ENCODE assay signal across 1 cellular context in genomic region chr20:44393608-44394519, GRCh38.
A peak's percentile ranks its signal among the peaks of the same experiment; 100 is the strongest.
TF ChIP-seq lines count a peak whose summit lies in the region.

No MANE protein-coding gene starts in this region.

TF ChIP-seq in HepG2, 621 proteins besides CTCF, POLR2A, EP300 and RAD21 (continued from another document and continues in another):
- TF ChIP-seq ZBTB10 (CRISPR knock-in tag; IDR thresholded peaks at IDR 0.05; ENCODE audit: borderline replicate concordance) (no peak), ZNF251 (CRISPR knock-in tag; IDR thresholded peaks at IDR 0.05) (peak; percentile 83; the same call in 1 of the 2 replicates), LBX2 (CRISPR knock-in tag; IDR thresholded peaks at IDR 0.05; ENCODE audit: borderline replicate concordance) (no peak), TP53 (CRISPR knock-in tag; conservative IDR thresholded peaks at IDR 0.05) (no peak), ZNF619 (CRISPR knock-in tag; IDR thresholded peaks at IDR 0.05) (no peak), ZNF143 (CRISPR knock-in tag; IDR thresholded peaks at IDR 0.05) (no peak; the same call in 1 of the 2 replicates), U2AF2 (IDR thresholded peaks at IDR 0.05; ENCODE audit: low read depth, low read length) (no peak), SETDB1 (CRISPR knock-in tag; IDR thresholded peaks at IDR 0.05; ENCODE audit: borderline replicate concordance) (no peak), DMAP1 (CRISPR knock-in tag; IDR thresholded peaks at IDR 0.05) (no peak), ZBTB49 (CRISPR knock-in tag; IDR thresholded peaks at IDR 0.05; ENCODE audit: borderline replicate concordance) (no peak; the same call in 1 of the 2 replicates), ARID3A (IDR thresholded peaks at IDR 0.05; ENCODE audit: low read depth, low read length) (no peak), PAXIP1 (CRISPR knock-in tag; conservative IDR thresholded peaks at IDR 0.05) (no peak), MTERF4 (CRISPR knock-in tag; IDR thresholded peaks at IDR 0.05) (no peak), IKZF5 (CRISPR knock-in tag; IDR thresholded peaks at IDR 0.05) (no peak), TCF12 (IDR thresholded peaks at IDR 0.05) (no peak), TCF12 (CRISPR knock-in tag; IDR thresholded peaks at IDR 0.05) (0 out of 2 replicates have a peak, but pooled peaks have one; percentile 56), KDM1A (CRISPR knock-in tag; IDR thresholded peaks at IDR 0.05) (0 out of 2 replicates have a peak, but pooled peaks have one; percentile 7), CENPBD1 (CRISPR knock-in tag; IDR thresholded peaks at IDR 0.05; ENCODE audit: borderline replicate concordance, low read depth) (no peak), ZNF30 (CRISPR knock-in tag; IDR thresholded peaks at IDR 0.05) (peak; percentile 49; the same call in 1 of the 2 replicates), ZNF121 (CRISPR knock-in tag; IDR thresholded peaks at IDR 0.05) (peak; percentile 99), FOXA1 (IDR thresholded peaks at IDR 0.05) (no peak), FOXA1 (CRISPR knock-in tag; IDR thresholded peaks at IDR 0.05) (no peak), ZNF614 (CRISPR knock-in tag; IDR thresholded peaks at IDR 0.05; ENCODE audit: borderline replicate concordance) (no peak), MED1 (CRISPR knock-in tag; IDR thresholded peaks at IDR 0.05) (no peak), KAT7 (CRISPR knock-in tag; IDR thresholded peaks at IDR 0.05; ENCODE audit: borderline replicate concordance) (peak; percentile 16; the same call in 1 of the 2 replicates), TMF1 (CRISPR knock-in tag; IDR thresholded peaks at IDR 0.05; ENCODE audit: low read depth) (no peak), SRF (IDR thresholded peaks at IDR 0.05; ENCODE audit: low read depth, low read length) (no peak), ZNF546 (CRISPR knock-in tag; conservative IDR thresholded peaks at IDR 0.05) (no peak; the same call in 1 of the 2 replicates), TBX2 (CRISPR knock-in tag; IDR thresholded peaks at IDR 0.05; ENCODE audit: borderline replicate concordance) (no peak), ZFP90 (CRISPR knock-in tag; IDR thresholded peaks at IDR 0.05; ENCODE audit: borderline replicate concordance) (no peak), KDM5A (IDR thresholded peaks at IDR 0.05; ENCODE audit: borderline replicate concordance, low read length) (no peak; the same call in 1 of the 2 replicates), ZNF879 (CRISPR knock-in tag; IDR thresholded peaks at IDR 0.05) (no peak), ZNF451 (CRISPR knock-in tag; IDR thresholded peaks at IDR 0.05) (no peak), SIN3A (IDR thresholded peaks at IDR 0.05; ENCODE audit: borderline replicate concordance, low read depth, low read length) (no peak), BATF2 (CRISPR knock-in tag; IDR thresholded peaks at IDR 0.05) (no peak), HCFC1 (IDR thresholded peaks at IDR 0.05; ENCODE audit: low read depth, low read length) (no peak), TFDP1 (CRISPR knock-in tag; IDR thresholded peaks at IDR 0.05; ENCODE audit: borderline replicate concordance) (0 out of 2 replicates have a peak, but pooled peaks have one; percentile 8), ZBTB4 (CRISPR knock-in tag; IDR thresholded peaks at IDR 0.05; ENCODE audit: borderline replicate concordance) (no peak; the same call in 1 of the 2 replicates), PAX8 (CRISPR knock-in tag; IDR thresholded peaks at IDR 0.05; ENCODE audit: borderline replicate concordance) (peak; percentile 17; the same call in 1 of the 2 replicates), ARID2 (CRISPR knock-in tag; IDR thresholded peaks at IDR 0.05; ENCODE audit: borderline replicate concordance) (no peak), PHB2 (IDR thresholded peaks at IDR 0.05; ENCODE audit: partially characterized antibody) (no peak), KMT2A (CRISPR knock-in tag; IDR thresholded peaks at IDR 0.05) (no peak), KLF6 (CRISPR knock-in tag; IDR thresholded peaks at IDR 0.05) (peak; percentile 6; the same call in 1 of the 2 replicates), PITX1 (CRISPR knock-in tag; IDR thresholded peaks at IDR 0.05) (no peak), ARNTL (CRISPR knock-in tag; IDR thresholded peaks at IDR 0.05) (no peak), ZSCAN30 (CRISPR knock-in tag; IDR thresholded peaks at IDR 0.05) (no peak), ZNF296 (CRISPR knock-in tag; conservative IDR thresholded peaks at IDR 0.05) (no peak), ZNF841 (CRISPR knock-in tag; IDR thresholded peaks at IDR 0.05; ENCODE audit: borderline replicate concordance) (no peak), NFRKB (IDR thresholded peaks at IDR 0.05) (no peak)
